Comparison of ENCODE assay signal across 8 cellular contexts in genomic region chr4:70688795-70689231, GRCh38. TPM values are rescaled to one million over a fixed set of nuclear protein-coding genes. Genes with fewer than 3 reads are reported as not detected.
DNase-seq lines count a peak whose midpoint lies in the region; ATAC-seq and TF ChIP-seq lines count a peak whose summit lies in the region.

No MANE protein-coding gene starts in this region.

- no peak for TF ChIP-seq CTCF in DOHH2 (IDR thresholded peaks at IDR 0.05; ENCODE audit: low read depth, low read length, poor library complexity, severe bottlenecking)
- no peak for TF ChIP-seq CTCF in gastroesophageal sphincter (IDR thresholded peaks at IDR 0.05)
- TF ChIP-seq CTCF in retinal pigment epithelial cell (conservative IDR thresholded peaks at IDR 0.05; ENCODE audit: low read depth, low read length): no peak

- H3K4me3 ChIP-seq in DOHH2 (ENCODE audit: low read length) (peak overlapping the region; percentile 98), gastroesophageal sphincter (peak overlapping the region; percentile 86 to 96), retinal pigment epithelial cell (ENCODE audit: low read length) (peak overlapping the region; percentile 98)

- ATAC-seq in HG02938 (IDR thresholded peaks at IDR 0.05; ENCODE audit: unreplicated experiment) (peak; percentile 5), gastroesophageal sphincter (no peak), GM21367 (IDR thresholded peaks at IDR 0.05; ENCODE audit: unreplicated experiment) (no peak), GM19328 (IDR thresholded peaks at IDR 0.05; ENCODE audit: unreplicated experiment) (no peak)

- peaks cover 87% of the 10 kb centered on the region for H3K79me2 ChIP-seq in DOHH2 (ENCODE audit: control insufficient read depth, low read length)

- TF ChIP-seq POLR2A in gastroesophageal sphincter (IDR thresholded peaks at IDR 0.05): no peak

- peaks cover 70% of the 10 kb centered on the region for H3K4me1 ChIP-seq in DOHH2 (ENCODE audit: control insufficient read depth, low read length)
- H3K4me1 ChIP-seq in gastroesophageal sphincter: peaks cover 4 to 49% (median 18%) of the 10 kb centered on the region in 3 donors

- no peaks in the 10 kb centered on the region for H3K9me3 Mint-ChIP-seq in activated CD4-positive, alpha-beta memory T cell treated with anti-CD3 and anti-CD28 coated beads, Interleukin-2, amount 10 ng/mL, durations not matched to agents 7 days and 5 days

- POLR2A ChIA-PET in activated CD4-positive, alpha-beta memory T cell treated with anti-CD3 and anti-CD28 coated beads, Interleukin-2, amount 10 ng/mL, durations not matched to agents 7 days and 5 days (lab: Charles Lee): interaction anchor here (0.7 to 4.6 kb wide), 11 partner anchors 9 to 307 kb away, joined by 3 to 36 read pairs (median 6); partner anchors contain the start of gene GRSF1

- peaks cover 15% of the 10 kb centered on the region for H3F3A ChIP-seq in DOHH2 (ENCODE audit: control insufficient read depth, insufficient read depth)

- WGBS in gastroesophageal sphincter (ENCODE audit: low coverage in 1 of 2), 2 donors: 1 to 3% methylated on average over 14 to 19 of the region's 19 CpGs

- peak overlapping the region; percentile 92 for H3K27ac ChIP-seq in DOHH2 (ENCODE audit: low read depth, low read length)
- H3K27ac ChIP-seq in gastroesophageal sphincter: peak overlapping the region; percentile 76 to 94 (median 92)

- H3K4me3 Mint-ChIP-seq in activated CD4-positive, alpha-beta memory T cell treated with anti-CD3 and anti-CD28 coated beads, Interleukin-2, amount 10 ng/mL, durations not matched to agents 7 days and 5 days: peak overlapping the region; percentile 97

- H3K27me3 ChIP-seq in DOHH2 (ENCODE audit: control insufficient read depth, low read length): no peaks in the 10 kb centered on the region
- H3K27me3 ChIP-seq in gastroesophageal sphincter: no peaks in the 10 kb centered on the region

- TF ChIP-seq EP300 in gastroesophageal sphincter (IDR thresholded peaks at IDR 0.05): no peak

- H3K9me3 ChIP-seq in DOHH2 (ENCODE audit: control insufficient read depth, insufficient read depth, low read length) (no peaks in the 10 kb centered on the region), gastroesophageal sphincter (no peaks in the 10 kb centered on the region)

- CTCF ChIA-PET in activated CD4-positive, alpha-beta memory T cell treated with anti-CD3 and anti-CD28 coated beads, Interleukin-2, amount 10 ng/mL, durations not matched to agents 7 days and 5 days (lab: Charles Lee): interaction anchor here (0.9 to 3.4 kb wide), 11 partner anchors 11 to 308 kb away, joined by 3 to 35 read pairs (median 5); partner anchors contain the start of gene GRSF1

- H3K36me3 ChIP-seq in DOHH2 (ENCODE audit: control insufficient read depth, low read length) (peaks cover 51% of the 10 kb centered on the region), gastroesophageal sphincter (peaks cover 0 to 23% of the 10 kb centered on the region in 2 donors)

- H3K27ac Mint-ChIP-seq in activated CD4-positive, alpha-beta memory T cell treated with anti-CD3 and anti-CD28 coated beads, Interleukin-2, amount 10 ng/mL, durations not matched to agents 7 days and 5 days: peak overlapping the region; percentile 93

- H3K36me3 Mint-ChIP-seq in activated CD4-positive, alpha-beta memory T cell treated with anti-CD3 and anti-CD28 coated beads, Interleukin-2, amount 10 ng/mL, durations not matched to agents 7 days and 5 days (ENCODE audit: low read depth): peaks cover 30% of the 10 kb centered on the region

- peaks cover 39% of the 10 kb centered on the region for H3K4me1 Mint-ChIP-seq in activated CD4-positive, alpha-beta memory T cell treated with anti-CD3 and anti-CD28 coated beads, Interleukin-2, amount 10 ng/mL, durations not matched to agents 7 days and 5 days

- H3K9me2 ChIP-seq in DOHH2 (replicated peaks; ENCODE audit: control insufficient read depth, low read length): no peaks in the 10 kb centered on the region

- no peaks in the 10 kb centered on the region for H3K27me3 Mint-ChIP-seq in activated CD4-positive, alpha-beta memory T cell treated with anti-CD3 and anti-CD28 coated beads, Interleukin-2, amount 10 ng/mL, durations not matched to agents 7 days and 5 days

- peak overlapping the region; percentile 95 for H3K4me2 ChIP-seq in DOHH2 (ENCODE audit: low read length)

- no peak for DNase-seq in activated CD4-positive, alpha-beta memory T cell treated with anti-CD3 and anti-CD28 coated beads, Interleukin-2, amount 10 ng/mL, durations not matched to agents 7 days and 5 days
- no peak for DNase-seq in retinal pigment epithelial cell (ENCODE audit: low read depth)
- no peak for DNase-seq in dermis blood vessel endothelial cell

- peaks cover 28% of the 10 kb centered on the region for H4K20me1 ChIP-seq in DOHH2 (ENCODE audit: control insufficient read depth, insufficient read depth, low read depth, low read length)

RNA-seq across cellular contexts. Expression of gene UTP3, which starts 0.5 kb away (rescaled TPM):
- 10 to 100 TPM; 28.7 to 28.9 TPM for total RNA-seq in activated CD4-positive, alpha-beta memory T cell treated with anti-CD3 and anti-CD28 coated beads, Interleukin-2, amount 10 ng/mL, durations not matched to agents 7 days and 5 days
- 10 to 100 TPM; 20.9 to 30.8 (median 24.0) TPM for total RNA-seq in gastroesophageal sphincter
- 20.8 and 27.1 TPM in 2 replicates for total RNA-seq in dermis blood vessel endothelial cell

RNA-seq across cellular contexts. Expression of gene JCHAIN, which starts 22.5 kb away (rescaled TPM):
- total RNA-seq in activated CD4-positive, alpha-beta memory T cell treated with anti-CD3 and anti-CD28 coated beads, Interleukin-2, amount 10 ng/mL, durations not matched to agents 7 days and 5 days: under 1 TPM in 1 of 2 experiments, not detected in 1; 0.35 TPM
- total RNA-seq in gastroesophageal sphincter (10 to 100 TPM in 1 of 4 donors, 1 to 10 TPM in 2, not detected in 1; 2.3 to 24.6 (median 7.8) TPM), dermis blood vessel endothelial cell (not detected in 2 replicates)

RNA-seq across cellular contexts. Expression of gene RUFY3, which starts 33.0 kb away (rescaled TPM):
- total RNA-seq in activated CD4-positive, alpha-beta memory T cell treated with anti-CD3 and anti-CD28 coated beads, Interleukin-2, amount 10 ng/mL, durations not matched to agents 7 days and 5 days: 1 to 10 TPM; 9.1 to 9.7 TPM
- total RNA-seq in gastroesophageal sphincter: 10 to 100 TPM; 40.4 to 57.7 (median 49.7) TPM
- 50.7 and 58.9 TPM in 2 replicates for total RNA-seq in dermis blood vessel endothelial cell
